ENCODE assay signal across 11 cellular contexts in the genomic region with DNA sequence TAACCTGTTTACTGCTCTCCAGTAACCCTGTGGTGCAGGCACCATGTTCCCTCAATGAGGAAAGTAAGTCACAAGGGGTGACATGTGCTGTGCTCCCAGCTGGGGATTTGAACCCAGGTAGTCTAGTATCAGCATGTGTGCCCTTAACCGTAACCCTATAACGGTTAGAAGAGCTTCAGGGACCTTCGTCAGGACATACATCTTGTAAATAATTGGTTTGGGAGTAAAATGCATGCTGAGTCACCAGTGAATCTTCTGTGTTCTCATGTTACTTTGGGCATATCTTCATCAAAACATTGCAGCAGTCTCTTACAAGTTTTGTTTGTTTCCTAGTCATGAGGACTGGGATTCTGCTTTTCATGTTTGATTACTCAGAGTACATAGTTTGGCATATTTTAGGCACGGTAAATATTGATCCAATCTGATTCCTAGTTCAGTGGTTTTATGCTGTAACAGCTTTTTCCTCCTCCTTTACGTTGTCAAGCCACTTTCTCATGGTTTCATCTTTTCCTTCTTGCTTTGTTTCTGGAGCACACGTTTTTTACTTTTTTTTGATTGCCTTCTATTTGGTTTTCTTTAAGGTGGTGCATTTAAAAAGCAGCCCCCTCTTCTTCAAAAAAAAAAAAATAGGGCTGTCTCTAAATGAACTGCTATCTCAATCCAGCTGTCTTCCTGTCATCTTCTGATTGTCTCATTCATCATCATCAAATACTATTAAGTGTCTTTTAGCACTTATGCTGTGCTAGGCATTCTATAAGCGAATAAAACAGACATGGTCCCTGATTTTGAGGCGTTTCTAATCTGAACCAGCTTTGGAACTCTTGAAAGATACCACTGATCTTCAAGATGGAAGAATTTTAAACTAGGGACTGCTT. TPM values are rescaled to one million over a fixed set of nuclear protein-coding genes. Genes with fewer than 3 reads are reported as not detected.
DNase-seq lines count a peak whose midpoint lies in the region; TF ChIP-seq lines count a peak whose summit lies in the region.
"Had no signal": no experiment of that assay in that cellular context is flagged by ENCODE, and none has a peak within 500 bp of the region (broad histone marks: within the 10 kb centered on the region; RNA-seq: fewer than 3 reads in every experiment).

No MANE protein-coding gene starts in this region.

- DNase-seq in NCI-H345 (lab: John Stamatoyannopoulos, UW) (peak; percentile 17), NCI-H345 treated with DMSO at 0.1 percent for 48 hours (lab: John Stamatoyannopoulos, UW; ENCODE audit: unreplicated experiment) (no peak), RPMI7951 (ENCODE audit: low read depth) (peak; percentile 67), fibroblast of lung (ENCODE audit: low read depth in 2 of 2) (peak; percentile 71 to 82), iPS-NIHi11 (ENCODE audit: low spot score) (no peak), NCI-H187 treated with DMSO at 0.1 percent for 48 hours (lab: John Stamatoyannopoulos, UW) (no peak), GM19240 (ENCODE audit: insufficient read length, low spot score) (no peak)
- DNase-seq: dermis blood vessel endothelial cell, left colon had no signal

- no peaks in the 10 kb centered on the region for H3K79me2 ChIP-seq in fibroblast of lung (ENCODE audit: control insufficient read depth, insufficient read depth, low read length)

- no peak overlapping the region for H3K27ac ChIP-seq in fibroblast of lung (ENCODE audit: insufficient read depth, low read length)

- no peak overlapping the region for H3K4me3 ChIP-seq in fibroblast of lung (replicated peaks in 1 of 4; ENCODE audit: control extremely low read depth in 1 of 4, insufficient read depth in 1 of 4, low read depth in 3 of 4, low read length in 4 of 4)
- no peak overlapping the region for H3K4me3 ChIP-seq in skeletal muscle satellite cell (ENCODE audit: low read length)
- H3K4me3 ChIP-seq: HAP-1 had no signal

- H4K20me1 ChIP-seq in fibroblast of lung (ENCODE audit: control insufficient read depth, extremely low read depth, insufficient read depth, low read length): no peaks in the 10 kb centered on the region

- peaks cover 2% of the 10 kb centered on the region for H3K36me3 ChIP-seq in fibroblast of lung (ENCODE audit: control insufficient read depth, insufficient read depth, low read length)
- peaks cover 39% of the 10 kb centered on the region for H3K36me3 ChIP-seq in skeletal muscle satellite cell (ENCODE audit: insufficient read depth, low read length)

- TF ChIP-seq CTCF in fibroblast of lung (conservative IDR thresholded peaks at IDR 0.05 in 1 of 2, IDR thresholded peaks at IDR 0.05 in 1 of 2; ENCODE audit: low read depth in 1 of 2, low read length in 2 of 2): no peak

- H3K27me3 ChIP-seq in fibroblast of lung (ENCODE audit: control insufficient read depth, insufficient read depth, low read length): no peaks in the 10 kb centered on the region
- H3K27me3 ChIP-seq in skeletal muscle satellite cell (ENCODE audit: control insufficient read depth, insufficient read depth, low read length): no peaks in the 10 kb centered on the region

- H3K4me1 ChIP-seq in fibroblast of lung (ENCODE audit: control insufficient read depth, extremely low read depth, insufficient read depth, low read length): no peaks in the 10 kb centered on the region
- H3K4me1 ChIP-seq in skeletal muscle satellite cell (ENCODE audit: control insufficient read depth, insufficient read depth, low read length): peaks cover 20% of the 10 kb centered on the region
- H3K4me1 ChIP-seq: HAP-1 had no signal

- no peak overlapping the region for H3K9ac ChIP-seq in fibroblast of lung (ENCODE audit: insufficient read depth, low read length)
- no peak overlapping the region for H3K9ac ChIP-seq in skeletal muscle satellite cell (ENCODE audit: low read depth, low read length)

- H2AFZ ChIP-seq in fibroblast of lung (ENCODE audit: low read length): no peak overlapping the region

- H3K9me3 ChIP-seq in fibroblast of lung (ENCODE audit: control insufficient read depth, insufficient read depth, low read depth, low read length): no peaks in the 10 kb centered on the region
- H3K9me3 ChIP-seq in skeletal muscle satellite cell (replicated peaks; ENCODE audit: low read length): no peaks in the 10 kb centered on the region
- H3K9me3 ChIP-seq: HAP-1 had no signal

- H3K4me2 ChIP-seq in fibroblast of lung (ENCODE audit: extremely low read depth, insufficient read depth, low read length) (no peak overlapping the region), skeletal muscle satellite cell (ENCODE audit: low read length) (peak overlapping the region; percentile 16)

RNA-seq across cellular contexts. Expression of a gene that starts 50.4 kb away (rescaled TPM):
- total RNA-seq in RPMI7951 (2014; rRNA removed; shearing (Covaris generic)): 38.0 and 40.3 TPM in 2 replicates
- total RNA-seq in fibroblast of lung: 123 and 127 TPM in 2 replicates
- polyA plus RNA-seq in fibroblast of lung: 39.9 and 40.3 TPM in 2 replicates
- polyA plus RNA-seq in fibroblast of lung (2012): 23.5 and 27.5 TPM in 2 replicates
- polyA minus RNA-seq in fibroblast of lung (ENCODE audit: low replicate concordance): 14.3 and 25.0 TPM in 2 replicates
- 22.9 and 38.5 TPM in 2 replicates for total RNA-seq in skeletal muscle satellite cell (2012; rRNA removed)

Comparison
In these comparisons a context has a peak if more than half of its experiments do, and no peak if none do; other contexts are left out.
1. DNase-seq: peak in NCI-H345 (single experiment), RPMI7951 (single experiment) and fibroblast of lung (2 of 2); none in NCI-H345 treated with DMSO at 0.1 percent for 48 hours (single experiment), iPS-NIHi11 (single experiment), NCI-H187 treated with DMSO at 0.1 percent for 48 hours (single experiment) and GM19240 (single experiment).